1 cellular context compared by ENCODE assay signal in the genomic region with DNA sequence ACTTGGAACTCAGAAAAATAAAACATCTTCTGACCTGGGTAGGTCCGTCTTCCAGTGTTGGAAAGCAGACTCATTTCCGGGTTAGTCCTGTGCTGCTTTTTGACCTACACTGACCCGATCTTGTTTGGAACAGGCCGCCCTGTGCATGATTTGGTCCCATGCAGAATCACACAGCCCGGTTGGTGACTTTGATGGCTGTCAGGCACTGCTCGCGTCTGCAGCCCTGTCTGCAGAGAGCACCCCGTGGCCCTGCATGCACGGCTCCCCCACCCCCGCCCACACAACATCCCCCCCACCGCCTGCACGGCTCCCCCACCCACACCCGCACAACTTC.
TF ChIP-seq lines count a peak whose summit lies in the region.

No MANE protein-coding gene starts in this region.

TF ChIP-seq in endothelial cell of umbilical vein, 7 proteins besides CTCF, POLR2A, EP300 and RAD21 (continued from another document):
- TF ChIP-seq, protein P1, sequence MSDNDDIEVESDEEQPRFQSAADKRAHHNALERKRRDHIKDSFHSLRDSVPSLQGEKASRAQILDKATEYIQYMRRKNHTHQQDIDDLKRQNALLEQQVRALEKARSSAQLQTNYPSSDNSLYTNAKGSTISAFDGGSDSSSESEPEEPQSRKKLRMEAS (IDR thresholded peaks at IDR 0.05; ENCODE audit: insufficient read depth, insufficient read length): no peak
- TF ChIP-seq POLR2AphosphoS5 (IDR thresholded peaks at IDR 0.05; ENCODE audit: insufficient read depth, low read depth, low read length) (no peak), JUN (IDR thresholded peaks at IDR 0.05; ENCODE audit: borderline replicate concordance, insufficient read depth, insufficient read length, low read depth) (no peak), MYC (IDR thresholded peaks at IDR 0.05; ENCODE audit: low read depth, low read length) (no peak), GATA2 (IDR thresholded peaks at IDR 0.05; ENCODE audit: insufficient read depth, insufficient read length, low read depth, low read length) (no peak), FOS (IDR thresholded peaks at IDR 0.05; ENCODE audit: borderline replicate concordance, insufficient read depth, low read length) (no peak)
